Comparison of ENCODE assay signal across 9 cellular contexts in the genomic region with DNA sequence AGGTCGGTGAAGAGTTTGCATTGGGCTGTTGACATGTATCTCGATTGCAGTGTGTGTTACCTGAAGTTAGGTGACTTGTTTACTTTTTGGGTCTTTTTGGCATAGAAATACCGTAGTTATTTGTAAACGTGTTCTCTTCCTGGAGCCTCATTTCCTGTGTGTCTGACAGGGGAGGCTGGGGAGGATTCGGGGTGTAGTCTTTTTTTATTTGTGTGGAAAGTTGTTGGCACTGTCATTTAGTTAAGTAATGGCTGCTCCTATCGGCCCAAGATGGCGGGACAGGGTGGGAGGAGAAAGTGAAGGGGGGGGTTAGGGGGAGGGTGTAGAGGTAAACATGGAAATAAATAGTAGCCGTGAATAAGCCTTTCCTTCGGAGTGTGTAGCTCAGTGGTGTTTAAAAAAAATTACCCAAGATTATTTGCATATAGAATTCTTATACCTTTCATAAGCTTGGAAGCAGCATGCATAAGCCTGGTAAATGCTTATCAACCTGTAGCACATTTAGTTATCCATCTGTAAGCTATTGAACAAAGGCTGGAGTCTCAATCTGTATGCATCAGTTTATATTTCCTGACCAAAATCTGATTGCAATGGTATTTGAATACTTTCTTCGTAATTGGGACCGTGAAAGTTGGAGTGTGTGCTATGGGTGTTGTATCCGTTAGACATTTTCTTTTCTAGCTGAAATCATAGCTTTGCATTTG. TPM values are rescaled to one million over a fixed set of nuclear protein-coding genes. Genes with fewer than 3 reads are reported as not detected.
A peak's percentile ranks its signal among the peaks of the same experiment; 100 is the strongest.
DNase-seq lines count a peak whose midpoint lies in the region; ATAC-seq and TF ChIP-seq lines count a peak whose summit lies in the region.
"Had no signal": no experiment of that assay in that cellular context is flagged by ENCODE, and none has a peak within 500 bp of the region (broad histone marks: within the 10 kb centered on the region; RNA-seq: fewer than 3 reads in every experiment).

No MANE protein-coding gene starts in this region.

- no peak for TF ChIP-seq CTCF in BJ (IDR thresholded peaks at IDR 0.05; ENCODE audit: insufficient read depth, low read depth, low read length)
- TF ChIP-seq CTCF in RWPE1 (conservative IDR thresholded peaks at IDR 0.05; ENCODE audit: low read depth), result no peak
- no peak for TF ChIP-seq CTCF in hepatocyte (IDR thresholded peaks at IDR 0.05; ENCODE audit: poor library complexity)

- peaks cover 46% of the 10 kb centered on the region for H4K20me1 ChIP-seq in hepatocyte (ENCODE audit: insufficient read depth, poor library complexity, severe bottlenecking)

- no peaks in the 10 kb centered on the region for H3K36me3 ChIP-seq in BJ (ENCODE audit: control insufficient read depth, insufficient read depth, low read length)
- H3K36me3 ChIP-seq in hepatocyte (replicated peaks; ENCODE audit: insufficient read depth, low read depth), result no peaks in the 10 kb centered on the region

- peaks cover 75% of the 10 kb centered on the region for H3K79me2 ChIP-seq in hepatocyte

- DNase-seq in BJ (ENCODE audit: low read depth) (no peak), HCEC 1CT (peak; percentile 42), RWPE1 (ENCODE audit: low spot score) (peak; percentile 46), hepatocyte (ENCODE audit: low spot score) (peak; percentile 32), skeletal muscle cell (ENCODE audit: low read depth) (no peak)

- peak overlapping the region; percentile 74 for H3K4me2 ChIP-seq in hepatocyte

- ATAC-seq in GM18511 (IDR thresholded peaks at IDR 0.05; ENCODE audit: unreplicated experiment), result no peak
- no peak for ATAC-seq in GM18519 (IDR thresholded peaks at IDR 0.05; ENCODE audit: low FRiP score, unreplicated experiment)

- no peak overlapping the region for H2AFZ ChIP-seq in hepatocyte

- H3K27ac ChIP-seq in RWPE1 (peak overlapping the region; percentile 92), angular gyrus (ENCODE audit: low read depth, low read length) (peak overlapping the region; percentile 95), hepatocyte (peak overlapping the region; percentile 100)

- WGBS in hepatocyte (ENCODE audit: low lambda C conversion rate, missing lambda C conversion rate), result 44% methylated on average over 12 of the region's 12 CpGs

- H3K4me1 ChIP-seq in hepatocyte (ENCODE audit: insufficient read depth), result no peaks in the 10 kb centered on the region

- peak overlapping the region; percentile 62 for H3K4me3 ChIP-seq in BJ (ENCODE audit: low read depth, low read length)
- H3K4me3 ChIP-seq in hepatocyte, result peak overlapping the region; percentile 79
- peak overlapping the region; percentile 66 for H3K4me3 ChIP-seq in skeletal muscle cell (ENCODE audit: low read depth, low read length)

- POLR2A ChIA-PET in BJ (lab: Charles Lee) (interaction anchor here (0.6 kb wide), 1 partner anchor 30 kb away, joined by 8 read pairs; no protein-coding TSS in a partner anchor), RWPE1 (lab: Yijun Ruan, JAX; ENCODE audit: low non-redundant PET) (no interaction called here)

- no peaks in the 10 kb centered on the region for H3K9me2 ChIP-seq in hepatocyte (replicated peaks; ENCODE audit: insufficient read depth)

- H3K27me3 ChIP-seq in BJ (ENCODE audit: control insufficient read depth, insufficient read depth, low read length), result no peaks in the 10 kb centered on the region
- no peaks in the 10 kb centered on the region for H3K27me3 ChIP-seq in hepatocyte

- CTCF ChIA-PET in BJ (lab: Yijun Ruan, JAX), result interaction anchor here (1.3 kb wide), 1 partner anchor 195 kb away, joined by 3 read pairs; no protein-coding TSS in a partner anchor
- CTCF ChIA-PET in RWPE1 (lab: Yijun Ruan, JAX), result no interaction called here

- no peaks in the 10 kb centered on the region for H3K9me3 ChIP-seq in hepatocyte (ENCODE audit: low read depth)

RNA-seq across cellular contexts. Expression of a gene that starts 1.6 kb away (rescaled TPM):
- polyA plus RNA-seq in BJ (2011; rRNA removed), result 5.4 and 7.6 TPM in 2 replicates
- polyA minus RNA-seq in BJ (2011; rRNA and poly(A)+ RNA removed), result 18.0 and 19.0 TPM in 2 replicates
- 46.2 and 55.7 TPM in 2 replicates for total RNA-seq in hepatocyte
- 13.7 and 20.8 TPM in 2 replicates for polyA plus RNA-seq in hepatocyte

RNA-seq across cellular contexts. Expression of a gene that starts 30.8 kb away (rescaled TPM):
- polyA plus RNA-seq in BJ (2011; rRNA removed), result not detected in 2 replicates
- polyA minus RNA-seq in BJ (2011; rRNA and poly(A)+ RNA removed), result not detected in 2 replicates
- total RNA-seq in hepatocyte, result not detected in 2 replicates
- not detected in 2 replicates for polyA plus RNA-seq in hepatocyte
- total RNA-seq: NCI-H460 had no signal

Comparison
In these comparisons a context has a peak if more than half of its experiments do, and no peak if none do; other contexts are left out.
1. DNase-seq: peak in HCEC 1CT (single experiment), RWPE1 (single experiment) and hepatocyte (single experiment); none in BJ (single experiment) and skeletal muscle cell (single experiment).
2. Peak in every context shown above with its lines, with median percentiles within 50 percentile points of each other: H3K4me3 ChIP-seq and H3K27ac ChIP-seq.